In the genomic region with DNA sequence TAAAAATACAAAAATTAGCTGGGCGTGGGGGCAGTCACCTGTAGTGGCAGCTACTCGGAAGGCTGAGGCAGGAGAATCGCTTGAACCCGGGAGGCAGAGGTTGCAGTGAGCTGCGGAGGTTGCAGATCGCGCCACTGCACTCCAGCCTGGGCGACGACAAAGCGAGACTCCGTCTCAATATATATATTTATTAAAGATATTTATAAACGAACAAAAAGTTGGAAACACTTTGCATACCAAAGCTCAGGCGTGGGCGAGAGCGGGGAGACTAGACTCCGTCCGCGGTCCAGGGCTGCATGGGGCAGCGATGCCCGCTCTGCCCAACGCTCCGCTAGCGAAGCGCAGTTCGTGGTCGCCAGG, we compare ENCODE assay signal across 8 cellular contexts. TPM values are rescaled to one million over a fixed set of nuclear protein-coding genes. Genes with fewer than 3 reads are reported as not detected.
A peak's percentile ranks its signal among the peaks of the same experiment; 100 is the strongest.
DNase-seq lines count a peak whose midpoint lies in the region; ATAC-seq, FAIRE-seq and TF ChIP-seq lines count a peak whose summit lies in the region.

No MANE protein-coding gene starts in this region.

- H3K4me3 ChIP-seq in ascending aorta, result peak overlapping the region; percentile 66 to 70
- H3K4me3 ChIP-seq in HepG2 (replicated peaks in 1 of 3; ENCODE audit: insufficient read depth in 1 of 3, low read depth in 2 of 3, low read length in 3 of 3), result 0 out of 6 replicates have a peak overlapping the region, but pooled peaks of 1 of the 3 experiments have one; percentile 69
- H3K4me3 ChIP-seq in stomach, result peak overlapping the region; percentile 51 to 66 (median 54)

- H3K9me3 Mint-ChIP-seq in activated CD4-positive, alpha-beta T cell treated with anti-CD3 and anti-CD28 coated beads for 36 hours (ENCODE audit: low read depth), result no peaks in the 10 kb centered on the region

- ATAC-seq in activated CD4-positive, alpha-beta T cell treated with anti-CD3 and anti-CD28 coated beads for 36 hours, result no peak
- ATAC-seq in HepG2 (no peak), HG02678 (IDR thresholded peaks at IDR 0.05; ENCODE audit: unreplicated experiment) (no peak), HG02981 (IDR thresholded peaks at IDR 0.05; ENCODE audit: unreplicated experiment) (no peak)

- no peak overlapping the region for H3K4me2 ChIP-seq in HepG2 (ENCODE audit: low read depth, low read length)

- TF ChIP-seq CTCF in ascending aorta (IDR thresholded peaks at IDR 0.05), result no peak
- no peak for TF ChIP-seq CTCF in HepG2 (CRISPR knock-in tag; IDR thresholded peaks at IDR 0.05)
- no peak for TF ChIP-seq CTCF in stomach (IDR thresholded peaks at IDR 0.05)

- BruUV-seq in HepG2 (replicated peaks; lab: Mats Ljungman, UMichigan), result no TSS peak

- no peaks in the 10 kb centered on the region for H3K9me3 ChIP-seq in ascending aorta
- no peaks in the 10 kb centered on the region for H3K9me3 ChIP-seq in HepG2 (ENCODE audit: low read length)
- H3K9me3 ChIP-seq in stomach, result no peaks in the 10 kb centered on the region

- H2AFZ ChIP-seq in HepG2 (ENCODE audit: low read length), result no peak overlapping the region

- 91% methylated on average over 26 of the region's 26 CpGs for WGBS in HepG2 (ENCODE audit: low lambda C conversion rate)
- WGBS in stomach, 5 donors, result 44 to 64% (median 52%) methylated on average over 26 of the region's 26 CpGs

- H3K27ac ChIP-seq in ascending aorta (peak overlapping the region; percentile 30), HepG2 (ENCODE audit: extremely low read length, insufficient read depth, low read length) (no peak overlapping the region), stomach (peak overlapping the region in 4 of 5 donors; percentile 38 to 83 (median 49))

- no peak overlapping the region for H3K27ac Mint-ChIP-seq in activated CD4-positive, alpha-beta T cell treated with anti-CD3 and anti-CD28 coated beads for 36 hours

- TF ChIP-seq EP300 in HepG2 (IDR thresholded peaks at IDR 0.05; ENCODE audit: low read depth in 2 of 2, low read length in 2 of 2) (no peak), HepG2 (CRISPR knock-in tag; IDR thresholded peaks at IDR 0.05; ENCODE audit: borderline replicate concordance) (no peak), stomach (IDR thresholded peaks at IDR 0.05) (no peak)

- CTCF ChIA-PET in activated CD4-positive, alpha-beta T cell treated with anti-CD3 and anti-CD28 coated beads for 36 hours (lab: Charles Lee), result interaction anchor here (0.6 to 12.0 kb wide), 36 partner anchors 11 to 683 kb away, joined by 3 to 210 read pairs (median 4); a partner anchor contains a TSS
- CTCF ChIA-PET in HepG2 (lab: Yijun Ruan, JAX; ENCODE audit: low intra/inter-chr PET ratio, low total read pairs), result interaction anchor here (1.0 to 2.5 kb wide), 3 partner anchors 80 to 132 kb away, joined by 3 to 33 read pairs (median 5); no protein-coding TSS in a partner anchor

- H3K79me2 ChIP-seq in HepG2 (ENCODE audit: insufficient read depth, low read length), result no peaks in the 10 kb centered on the region

- no peaks in the 10 kb centered on the region for H3K36me3 ChIP-seq in ascending aorta
- H3K36me3 ChIP-seq in HepG2 (replicated peaks in 1 of 2; ENCODE audit: control insufficient read depth in 1 of 2, insufficient read depth in 2 of 2, low read length in 2 of 2), result no peaks in the 10 kb centered on the region
- no peaks in the 10 kb centered on the region for H3K36me3 ChIP-seq in stomach

- TF ChIP-seq RAD21 in HepG2 (CRISPR knock-in tag; IDR thresholded peaks at IDR 0.05), result no peak

- H3K36me3 Mint-ChIP-seq in activated CD4-positive, alpha-beta T cell treated with anti-CD3 and anti-CD28 coated beads for 36 hours (ENCODE audit: low read depth), result no peaks in the 10 kb centered on the region

- no peaks in the 10 kb centered on the region for H3K27me3 ChIP-seq in ascending aorta
- H3K27me3 ChIP-seq in HepG2 (ENCODE audit: control insufficient read depth in 1 of 2, insufficient read depth in 2 of 2, low read length in 2 of 2), result peaks cover 3 to 25% of the 10 kb centered on the region in 2 experiments; a peak in 4 of 5 replicates
- peaks cover 0 to 17% (median 4%) of the 10 kb centered on the region in 3 donors for H3K27me3 ChIP-seq in stomach

- intact Hi-C loops in activated CD4-positive, alpha-beta T cell treated with anti-CD3 and anti-CD28 coated beads for 36 hours (cut with DNase I, micrococcal nuclease), result loop anchor here (1.0 to 5.0 kb wide), 6 partner anchors 34 to 311 kb away; a partner anchor contains a TSS
- intact Hi-C loops in ascending aorta (cut with DNase I) (loop anchor here (1.0 to 5.0 kb wide), 3 partner anchors 41 to 133 kb away; no protein-coding TSS in a partner anchor), HepG2 (cut with micrococcal nuclease; ENCODE audit: unreplicated experiment) (loop anchor here (1.0 to 5.0 kb wide), 2 partner anchors 41 to 80 kb away; no protein-coding TSS in a partner anchor), stomach (cut with DNase I; ENCODE audit: low total_unique reads) (loop anchor here (5.0 kb wide), 1 partner anchor 81 kb away; no protein-coding TSS in a partner anchor)

- in situ Hi-C loops in HepG2 (cut with HindIII; ENCODE audit: extremely low pct_ligation_motif_present, low pct_unique_long_range_greater_than_20kb), result loop anchor here (5.0 kb wide), 1 partner anchor 81 kb away; no protein-coding TSS in a partner anchor

- H3K4me1 ChIP-seq in ascending aorta, result peaks cover 0 to 2% of the 10 kb centered on the region in 2 donors
- H3K4me1 ChIP-seq in HepG2 (ENCODE audit: insufficient read depth, low read length), result no peaks in the 10 kb centered on the region
- peaks cover 0 to 14% (median 10%) of the 10 kb centered on the region in 4 donors for H3K4me1 ChIP-seq in stomach

- H3K27me3 Mint-ChIP-seq in activated CD4-positive, alpha-beta T cell treated with anti-CD3 and anti-CD28 coated beads for 36 hours, result peaks cover 4% of the 10 kb centered on the region

- no peak for DNase-seq in activated CD4-positive, alpha-beta T cell treated with anti-CD3 and anti-CD28 coated beads for 36 hours
- no peak for DNase-seq in activated CD4-positive, alpha-beta T cell treated with anti-CD3 and anti-CD28 coated beads for 48 hours
- DNase-seq in ascending aorta (ENCODE audit: low spot score in 2 of 2) (no peak), HepG2 (ENCODE audit: low spot score) (no peak), stomach (no peak), GM19239 (ENCODE audit: insufficient read length, low spot score) (no peak)

- peak overlapping the region; percentile 59 for H3K4me3 Mint-ChIP-seq in activated CD4-positive, alpha-beta T cell treated with anti-CD3 and anti-CD28 coated beads for 36 hours

- H4K20me1 ChIP-seq in HepG2 (ENCODE audit: insufficient read depth, low read length), result no peaks in the 10 kb centered on the region

- H3K9ac ChIP-seq in HepG2 (ENCODE audit: insufficient read depth, low read depth, low read length), result no peak overlapping the region

- peaks cover 17% of the 10 kb centered on the region for H3K4me1 Mint-ChIP-seq in activated CD4-positive, alpha-beta T cell treated with anti-CD3 and anti-CD28 coated beads for 36 hours

- POLR2A ChIA-PET in activated CD4-positive, alpha-beta T cell treated with anti-CD3 and anti-CD28 coated beads for 36 hours (lab: Charles Lee), result interaction anchor here (0.6 to 1.6 kb wide), 2 partner anchors 79 to 867 kb away, joined by 4 read pairs; no protein-coding TSS in a partner anchor
- POLR2A ChIA-PET in HepG2 (lab: Yijun Ruan, JAX), result no interaction called here

- FAIRE-seq in HepG2 (lab: Jason Lieb, UNC), result no peak
- no peak for FAIRE-seq in GM19239 (lab: Jason Lieb, UNC)

- TF ChIP-seq POLR2A in HepG2 (IDR thresholded peaks at IDR 0.05; ENCODE audit: insufficient read depth in 1 of 2, low read depth in 2 of 2, low read length in 2 of 2) (no peak), stomach (IDR thresholded peaks at IDR 0.05) (no peak)

RNA-seq across cellular contexts. Expression of a gene that starts 7.9 kb away (rescaled TPM):
- under 1 TPM in 1 of 2 experiments, not detected in 1; 0.11 TPM for total RNA-seq in activated CD4-positive, alpha-beta T cell treated with anti-CD3 and anti-CD28 coated beads for 36 hours
- total RNA-seq in ascending aorta (not detected), HepG2 (2016; rRNA removed; fragmentation: Illumina TruSeq; extraction: Trizol) (not detected in 2 replicates), stomach (not detected)
- not detected in 2 replicates for total RNA-seq in HepG2 (2016; cell fraction: cytosol; rRNA removed; fragmentation: Illumina TruSeq; extraction: Trizol; ENCODE audit: low read depth)
- not detected in 2 replicates for total RNA-seq in HepG2 (2016; cell fraction: insoluble cytoplasmic fraction; rRNA removed; fragmentation: Illumina TruSeq; extraction: Trizol)
- not detected in 2 replicates for total RNA-seq in HepG2 (2016; cell fraction: membrane; rRNA removed; fragmentation: Illumina TruSeq; extraction: Trizol)
- total RNA-seq in HepG2 (2016; cell fraction: nucleus; rRNA removed; fragmentation: Illumina TruSeq; extraction: Trizol), result not detected in 2 replicates
- polyA plus RNA-seq in HepG2 (2011; rRNA removed) (0.11 TPM in 1 of 2 replicates, not detected in the other), stomach (not detected)
- polyA plus RNA-seq in HepG2 (2011; cell fraction: cytosol; rRNA removed), result not detected in 2 replicates
- 0.14 and 0.18 TPM in 2 replicates for polyA plus RNA-seq in HepG2 (2011; cell fraction: nucleus; rRNA removed)
- not detected in 2 replicates for polyA plus RNA-seq in HepG2 (2012)
- not detected in 2 replicates for polyA plus RNA-seq in HepG2 (2016; cell fraction: cytosol; fragmentation: Illumina TruSeq; extraction: Trizol; ENCODE audit: low read depth)
- not detected in 2 replicates for polyA plus RNA-seq in HepG2 (2016; cell fraction: insoluble cytoplasmic fraction; fragmentation: Illumina TruSeq; extraction: Trizol; ENCODE audit: low read depth)
- not detected in 2 replicates for polyA plus RNA-seq in HepG2 (2016; cell fraction: membrane; fragmentation: Illumina TruSeq; extraction: Trizol; ENCODE audit: low read depth)
- polyA plus RNA-seq in HepG2 (2016; cell fraction: nucleus; fragmentation: Illumina TruSeq; extraction: Trizol; ENCODE audit: insufficient read depth, low read depth), result not detected in 2 replicates
- polyA minus RNA-seq in HepG2 (2011; rRNA and poly(A)+ RNA removed; ENCODE audit: low replicate concordance), result 0.07 TPM in 1 of 2 replicates, not detected in the other
- polyA minus RNA-seq in HepG2 (2011; cell fraction: cytosol; rRNA and poly(A)+ RNA removed), result not detected in 2 replicates
- not detected in 2 replicates for polyA minus RNA-seq in HepG2 (2011; cell fraction: nucleus; rRNA and poly(A)+ RNA removed)

RNA-seq across cellular contexts. Expression of a gene that starts 38.0 kb away (rescaled TPM):
- total RNA-seq in activated CD4-positive, alpha-beta T cell treated with anti-CD3 and anti-CD28 coated beads for 36 hours, result not detected
- total RNA-seq in ascending aorta (4.0 TPM), HepG2 (2016; rRNA removed; fragmentation: Illumina TruSeq; extraction: Trizol) (0.11 TPM in 1 of 2 replicates, not detected in the other), stomach (10 to 100 TPM in 1 of 5 donors, 1 to 10 TPM in 4; 1.2 to 15.8 (median 6.2) TPM)
- total RNA-seq in HepG2 (2016; cell fraction: cytosol; rRNA removed; fragmentation: Illumina TruSeq; extraction: Trizol; ENCODE audit: low read depth), result not detected in 2 replicates
- total RNA-seq in HepG2 (2016; cell fraction: insoluble cytoplasmic fraction; rRNA removed; fragmentation: Illumina TruSeq; extraction: Trizol), result not detected in 2 replicates
- 0.24 TPM in 1 of 2 replicates, not detected in the other for total RNA-seq in HepG2 (2016; cell fraction: membrane; rRNA removed; fragmentation: Illumina TruSeq; extraction: Trizol)
- 0.50 TPM in 1 of 2 replicates, not detected in the other for total RNA-seq in HepG2 (2016; cell fraction: nucleus; rRNA removed; fragmentation: Illumina TruSeq; extraction: Trizol)
- polyA plus RNA-seq in HepG2 (2011; rRNA removed) (2.9 and 4.3 TPM in 2 replicates), stomach (1 to 10 TPM; 2.2 to 7.5 (median 4.1) TPM)
- 1.2 and 2.5 TPM in 2 replicates for polyA plus RNA-seq in HepG2 (2011; cell fraction: cytosol; rRNA removed)
- polyA plus RNA-seq in HepG2 (2011; cell fraction: nucleus; rRNA removed), result 22.1 and 28.5 TPM in 2 replicates
- polyA plus RNA-seq in HepG2 (2012), result 1.7 and 1.9 TPM in 2 replicates
- 0.14 TPM in 1 of 2 replicates, not detected in the other for polyA plus RNA-seq in HepG2 (2016; cell fraction: cytosol; fragmentation: Illumina TruSeq; extraction: Trizol; ENCODE audit: low read depth)
- polyA plus RNA-seq in HepG2 (2016; cell fraction: insoluble cytoplasmic fraction; fragmentation: Illumina TruSeq; extraction: Trizol; ENCODE audit: low read depth), result not detected in 2 replicates
- 0.15 and 0.16 TPM in 2 replicates for polyA plus RNA-seq in HepG2 (2016; cell fraction: membrane; fragmentation: Illumina TruSeq; extraction: Trizol; ENCODE audit: low read depth)
- 0.61 TPM in 1 of 2 replicates, not detected in the other for polyA plus RNA-seq in HepG2 (2016; cell fraction: nucleus; fragmentation: Illumina TruSeq; extraction: Trizol; ENCODE audit: insufficient read depth, low read depth)
- polyA minus RNA-seq in HepG2 (2011; rRNA and poly(A)+ RNA removed; ENCODE audit: low replicate concordance), result 3.2 TPM in 1 of 2 replicates, not detected in the other
- 0.59 and 1.6 TPM in 2 replicates for polyA minus RNA-seq in HepG2 (2011; cell fraction: cytosol; rRNA and poly(A)+ RNA removed)
- polyA minus RNA-seq in HepG2 (2011; cell fraction: nucleus; rRNA and poly(A)+ RNA removed), result 5.0 TPM in 2 replicates
